ENCODE assay signal across 1 cellular context in the genomic region with DNA sequence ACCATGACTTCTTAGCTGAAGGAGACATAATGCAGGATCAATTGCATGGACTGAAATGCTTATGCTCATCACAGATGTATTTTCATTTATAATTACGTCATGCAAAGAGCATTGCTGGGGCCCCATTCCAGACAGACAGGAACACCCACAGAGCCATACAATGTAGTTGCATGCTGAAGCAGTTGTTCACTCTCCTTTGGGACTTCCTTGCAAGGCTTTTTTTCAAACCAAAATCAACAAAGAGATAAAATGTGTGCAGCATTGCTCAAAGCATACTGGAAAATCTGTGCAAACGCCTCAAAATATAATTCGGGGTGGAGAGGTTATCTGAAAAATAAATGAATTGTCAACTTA.
TF ChIP-seq lines count a peak whose summit lies in the region.

No MANE protein-coding gene starts in this region.

TF ChIP-seq in IMR-90, 13 proteins besides CTCF, POLR2A, EP300 and RAD21 (continued from another document):
- TF ChIP-seq, protein P1, sequence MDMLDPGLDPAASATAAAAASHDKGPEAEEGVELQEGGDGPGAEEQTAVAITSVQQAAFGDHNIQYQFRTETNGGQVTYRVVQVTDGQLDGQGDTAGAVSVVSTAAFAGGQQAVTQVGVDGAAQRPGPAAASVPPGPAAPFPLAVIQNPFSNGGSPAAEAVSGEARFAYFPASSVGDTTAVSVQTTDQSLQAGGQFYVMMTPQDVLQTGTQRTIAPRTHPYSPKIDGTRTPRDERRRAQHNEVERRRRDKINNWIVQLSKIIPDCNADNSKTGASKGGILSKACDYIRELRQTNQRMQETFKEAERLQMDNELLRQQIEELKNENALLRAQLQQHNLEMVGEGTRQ (IDR thresholded peaks at IDR 0.05; ENCODE audit: low read depth, low read length), result no peak
